18 cellular contexts compared by ENCODE assay signal in the genomic region with DNA sequence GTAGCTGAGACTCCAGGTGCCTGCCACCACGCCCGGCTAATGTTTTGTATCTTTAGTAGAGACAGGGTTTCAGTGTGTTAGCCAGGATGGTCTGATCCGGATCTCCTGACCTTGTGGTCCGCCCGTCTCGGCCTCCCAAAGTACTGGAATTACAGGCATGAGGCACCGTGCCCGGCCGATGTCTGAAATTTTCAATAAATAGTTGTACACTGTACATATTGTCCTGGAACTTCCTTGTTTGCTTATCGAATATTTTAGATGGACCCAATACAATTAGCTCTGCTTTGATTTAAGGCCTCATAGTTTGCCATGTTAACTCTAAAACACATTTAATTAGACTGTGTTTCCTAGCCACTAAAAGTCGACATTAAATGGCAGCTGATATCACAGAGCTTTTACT. TPM values are rescaled to one million over a fixed set of nuclear protein-coding genes. Genes with fewer than 3 reads are reported as not detected.
"Had no signal": no experiment of that assay in that cellular context is flagged by ENCODE, and none has a peak within 500 bp of the region (broad histone marks: within the 10 kb centered on the region; RNA-seq: fewer than 3 reads in every experiment).

No MANE protein-coding gene starts in this region.

RNA-seq across cellular contexts. Expression of a gene that starts 57.3 kb away (rescaled TPM):
- total RNA-seq: activated naive CD4-positive, alpha-beta T cell treated with anti-CD3 and anti-CD28 coated beads for 36 hours; activated naive CD4-positive, alpha-beta T cell treated with anti-CD3 and anti-CD28 coated beads, Interleukin-2, amount 50 U/mL, for 72 hours; activated naive CD8-positive, alpha-beta T cell treated with anti-CD3 and anti-CD28 coated beads for 36 hours; activated naive CD8-positive, alpha-beta T cell treated with anti-CD3 and anti-CD28 coated beads, Interleukin-2, amount 10 ng/mL, durations not matched to agents 7 days and 5 days; activated T-cell treated with anti-CD3 and anti-CD28 coated beads, Interleukin-2, amount 50 U/mL, for 4 hours; activated T-cell treated with anti-CD3 and anti-CD28 coated beads, Interleukin-2, amount 50 U/mL, for 72 hours; activated T-helper 1 cell treated with anti-CD3 and anti-CD28 coated beads, Interleukin-12 subunit alpha, Interleukin-12 subunit beta, Interleukin-2, Interleukin-4 antibody, amounts not matched to agents 30 ng/mL and 10 ng/mL and 1 ng/mL, durations not matched to agents 14 hours and 24 hours and 36 hours; activated T-helper 17 cell treated with anti-CD3 and anti-CD28 coated beads, Interleukin-2, amount 50 U/mL, for 72 hours; activated T-helper 2 cell treated with anti-CD3 and anti-CD28 coated beads, Interferon-gamma antibody, Interleukin-2, Interleukin-4, amounts not matched to agents 10 μg/mL and 5 μg/mL and 100 μg/mL, durations not matched to agents 14 hours and 24 hours and 36 hours; adrenal gland; ascending aorta; astrocyte; body of pancreas; bronchial epithelial cell; cardiac muscle cell; cardiac septum; cerebellum; chondrocyte had no signal
- polyA plus RNA-seq: adrenal gland, cardiac muscle cell had no signal
